ENCODE assay signal across 8 cellular contexts in genomic region chr4:140757220-140757607, GRCh38. TPM values are rescaled to one million over a fixed set of nuclear protein-coding genes. Genes with fewer than 3 reads are reported as not detected.
DNase-seq lines count a peak whose midpoint lies in the region; ATAC-seq, FAIRE-seq and TF ChIP-seq lines count a peak whose summit lies in the region.

No MANE protein-coding gene starts in this region.

- no peak for TF ChIP-seq CTCF in GM12878 (IDR thresholded peaks at IDR 0.05 in 2 of 3, conservative IDR thresholded peaks at IDR 0.05 in 1 of 3; ENCODE audit: control insufficient read depth in 2 of 3, extremely low read depth in 1 of 3, insufficient read depth in 1 of 3, low read depth in 3 of 3, low read length in 3 of 3)
- TF ChIP-seq CTCF in thyroid gland (IDR thresholded peaks at IDR 0.05): no peak

- TF ChIP-seq POLR2A in GM12878 (IDR thresholded peaks at IDR 0.05; ENCODE audit: low read depth, low read length) (no peak), thyroid gland (IDR thresholded peaks at IDR 0.05) (no peak)

- CTCF ChIA-PET in GM12878 (lab: Yijun Ruan, JAX): interaction anchor here (0.8 to 1.2 kb wide), 2 partner anchors 14 to 102 kb away, joined by 3 to 5 read pairs; no protein-coding TSS in a partner anchor
- CTCF ChIA-PET in activated naive CD4-positive, alpha-beta T cell treated with anti-CD3 and anti-CD28 coated beads, Interleukin-2, amount 10 ng/mL, durations not matched to agents 7 days and 5 days (lab: Charles Lee): interaction anchor here (0.8 kb wide), 1 partner anchor 42 kb away, joined by 3 read pairs; no protein-coding TSS in a partner anchor

- SMC1A ChIA-PET in GM12878 (lab: Charles Lee; ENCODE audit: uncharacterized antibody, unreplicated experiment): no interaction called here

- TF ChIP-seq EP300 in GM12878 (IDR thresholded peaks at IDR 0.05; ENCODE audit: borderline replicate concordance in 1 of 2, control insufficient read depth in 1 of 2, low read depth in 2 of 2, low read length in 2 of 2): no peak

- no peak overlapping the region for H3K9ac ChIP-seq in GM12878 (ENCODE audit: control insufficient read depth, insufficient read depth, low read length)

- H3K79me2 ChIP-seq in GM12878 (ENCODE audit: control insufficient read depth, insufficient read depth, low read length): peaks cover 12% of the 10 kb centered on the region

- POLR2A ChIA-PET in GM12878 (lab: Charles Lee): interaction anchor here (0.6 kb wide), 1 partner anchor 382 kb away, joined by 3 read pairs; no protein-coding TSS in a partner anchor

- H3K27me3 ChIP-seq in GM12878 (replicated peaks in 1 of 2; ENCODE audit: control insufficient read depth in 2 of 2, insufficient read depth in 2 of 2, low read length in 1 of 2) (no peaks in the 10 kb centered on the region), layer of hippocampus (ENCODE audit: control insufficient read depth, insufficient read depth, low read length) (no peaks in the 10 kb centered on the region), thyroid gland (no peaks in the 10 kb centered on the region)

- no peak overlapping the region for H2AFZ ChIP-seq in GM12878 (ENCODE audit: control insufficient read depth, low read depth, low read length)

- H3K36me3 Mint-ChIP-seq in activated naive CD4-positive, alpha-beta T cell treated with anti-CD3 and anti-CD28 coated beads, Interleukin-2, amount 10 ng/mL, durations not matched to agents 7 days and 5 days: no peaks in the 10 kb centered on the region

- no peak for TF ChIP-seq RAD21 in GM12878 (IDR thresholded peaks at IDR 0.05; ENCODE audit: insufficient read depth, low read depth, low read length)

- intact Hi-C loops in GM12878 (cut with micrococcal nuclease; ENCODE audit: unreplicated experiment): loop anchor here (2.0 to 5.0 kb wide), 2 partner anchors 34 to 50 kb away; no protein-coding TSS in a partner anchor
- intact Hi-C loops in thyroid gland (cut with DNase I): no loop called here

- no peak for FAIRE-seq in GM12878 (lab: Jason Lieb, UNC)

- H3K4me2 ChIP-seq in GM12878 (ENCODE audit: control insufficient read depth, insufficient read depth): peak overlapping the region; percentile 73; the same call in 1 of the 2 replicates

- peaks cover 4% of the 10 kb centered on the region for H3K4me1 Mint-ChIP-seq in activated naive CD4-positive, alpha-beta T cell treated with anti-CD3 and anti-CD28 coated beads, Interleukin-2, amount 10 ng/mL, durations not matched to agents 7 days and 5 days

- H3K9me3 ChIP-seq in GM12878 (replicated peaks; ENCODE audit: control insufficient read depth, insufficient read depth, low read length) (no peaks in the 10 kb centered on the region), thyroid gland (no peaks in the 10 kb centered on the region)

- in situ Hi-C loops in GM12878 (cut with MboI): no loop called here

- no TSS peak for BruUV-seq in GM12878 (replicated peaks; lab: Mats Ljungman, UMichigan)

- RAD21 ChIA-PET in GM12878 (lab: Charles Lee; ENCODE audit: unreplicated experiment): no interaction called here

- H3K27ac ChIP-seq in GM12878 (ENCODE audit: control insufficient read depth, insufficient read depth): no peak overlapping the region
- peak overlapping the region; percentile 89 for H3K27ac ChIP-seq in layer of hippocampus (ENCODE audit: low read depth, low read length)
- H3K27ac ChIP-seq in thyroid gland: peak overlapping the region; percentile 99

- H4K20me1 ChIP-seq in GM12878 (ENCODE audit: control insufficient read depth, insufficient read depth): no peaks in the 10 kb centered on the region

- peak overlapping the region; percentile 78; the same call in 1 of the 2 replicates for H3K4me3 ChIP-seq in GM12878
- H3K4me3 ChIP-seq in thyroid gland (replicated peaks in 1 of 3): peak overlapping the region in 1 of 3 donors; percentile 83

- WGBS in GM12878 (ENCODE audit: insufficient coverage, insufficient replicate concordance, low lambda C conversion rate, missing lambda C conversion rate): 16% methylated on average over 4 of the region's 4 CpGs
- WGBS in thyroid gland, 2 donors: 27 to 31% methylated on average over 4 of the region's 4 CpGs

- H3K4me3 Mint-ChIP-seq in activated naive CD4-positive, alpha-beta T cell treated with anti-CD3 and anti-CD28 coated beads, Interleukin-2, amount 10 ng/mL, durations not matched to agents 7 days and 5 days: no peak overlapping the region

- H3K36me3 ChIP-seq in GM12878 (ENCODE audit: control insufficient read depth in 2 of 2, insufficient read depth in 2 of 2, low read length in 1 of 2) (no peaks in the 10 kb centered on the region), thyroid gland (no peaks in the 10 kb centered on the region)

- no peak for ATAC-seq in GM12878
- no peak for ATAC-seq in HG03442 (IDR thresholded peaks at IDR 0.05; ENCODE audit: unreplicated experiment)

- peaks cover 69% of the 10 kb centered on the region for H3K27me3 Mint-ChIP-seq in activated naive CD4-positive, alpha-beta T cell treated with anti-CD3 and anti-CD28 coated beads, Interleukin-2, amount 10 ng/mL, durations not matched to agents 7 days and 5 days

- peak; percentile 51 for DNase-seq in NCI-H2227 (lab: John Stamatoyannopoulos, UW; ENCODE audit: unreplicated experiment)
- DNase-seq in NCI-H2227 treated with DMSO at 0.1 percent for 48 hours (lab: John Stamatoyannopoulos, UW): no peak
- DNase-seq in GM12878 (ENCODE audit: low read depth, low spot score): no peak
- no peak for DNase-seq in thyroid gland
- DNase-seq in activated naive CD4-positive, alpha-beta T cell treated with anti-CD3 and anti-CD28 coated beads, Interleukin-2, amount 10 ng/mL, durations not matched to agents 7 days and 5 days: no peak
- no peak for DNase-seq in KG1 (lab: John Stamatoyannopoulos, UW)

- no peaks in the 10 kb centered on the region for H3K9me3 Mint-ChIP-seq in activated naive CD4-positive, alpha-beta T cell treated with anti-CD3 and anti-CD28 coated beads, Interleukin-2, amount 10 ng/mL, durations not matched to agents 7 days and 5 days

- H3K27ac Mint-ChIP-seq in activated naive CD4-positive, alpha-beta T cell treated with anti-CD3 and anti-CD28 coated beads, Interleukin-2, amount 10 ng/mL, durations not matched to agents 7 days and 5 days: no peak overlapping the region

- H3K4me1 ChIP-seq in GM12878 (ENCODE audit: control insufficient read depth, insufficient read depth, low read length): peaks cover 3% of the 10 kb centered on the region; the same call in 1 of the 2 replicates
- no peaks in the 10 kb centered on the region for H3K4me1 ChIP-seq in thyroid gland

TF ChIP-seq in GM12878, 131 proteins besides CTCF, POLR2A, EP300 and RAD21 (continues in another document):
- TF ChIP-seq PML (IDR thresholded peaks at IDR 0.05; ENCODE audit: low read length) (no peak), SIX5 (IDR thresholded peaks at IDR 0.05; ENCODE audit: low read depth, low read length, severe bottlenecking) (no peak), TARDBP (IDR thresholded peaks at IDR 0.05; ENCODE audit: borderline replicate concordance) (no peak), TCF7 (IDR thresholded peaks at IDR 0.05; ENCODE audit: borderline replicate concordance) (no peak), USF2 (IDR thresholded peaks at IDR 0.05; ENCODE audit: borderline replicate concordance, low read depth, low read length) (no peak), STAT1 (conservative IDR thresholded peaks at IDR 0.05) (no peak), YBX1 (IDR thresholded peaks at IDR 0.05) (no peak)

RNA-seq across cellular contexts. Expression of gene TBC1D9, which starts 1.0 kb away (rescaled TPM):
- 35.8 and 45.4 TPM in 2 replicates for total RNA-seq in GM12878 (2013; cell fraction: nucleolus; rRNA removed)
- total RNA-seq in GM12878 (2014; rRNA removed) (11.5 and 14.1 TPM in 2 replicates), GM12878 (2014; rRNA removed; fragmentation: Illumina TruSeq; extraction: Trizol) (10.5 and 10.9 TPM in 2 replicates), GM12878 (2021) (12.9 and 14.9 TPM in 2 replicates), thyroid gland (10 to 100 TPM; 13.3 to 17.5 (median 15.2) TPM)
- 2.3 TPM for polyA plus RNA-seq in GM12878 (2011; ENCODE audit: low read depth)
- polyA plus RNA-seq in GM12878 (2011; rRNA removed) (2.8 and 3.4 TPM in 2 replicates), GM12878 (2014; fragmentation: Illumina TruSeq; extraction: Trizol) (11.4 and 11.8 TPM in 2 replicates), GM12878 (2014; fragmentation: Nextera tagmentation; extraction: Ambion mirVana) (1 to 10 TPM in 1 of 2 experiments, under 1 TPM in 1; 0.87 to 1.4 TPM), GM12878 (2014; rRNA removed) (8.2 and 9.8 TPM in 2 replicates), GM12878 (2016; fragmentation: Nextera tagmentation; extraction: Ambion mirVana) (1 to 10 TPM; 3.4 to 4.5 TPM)
- 1.9 TPM in 2 replicates for polyA plus RNA-seq in GM12878 (2011; cell fraction: cytosol; rRNA removed)
- 1.6 and 2.8 TPM in 2 replicates for polyA plus RNA-seq in GM12878 (2011; cell fraction: nucleus; rRNA removed)
- 3.2 TPM in 2 replicates for polyA plus RNA-seq in GM12878 (2012)
- polyA minus RNA-seq in GM12878 (2011; rRNA and poly(A)+ RNA removed): 6.4 and 10.8 TPM in 2 replicates
- 1.7 and 2.8 TPM in 2 replicates for polyA minus RNA-seq in GM12878 (2011; cell fraction: cytosol; rRNA and poly(A)+ RNA removed)
- 4.1 and 8.8 TPM in 2 replicates for polyA minus RNA-seq in GM12878 (2011; cell fraction: nucleus; rRNA and poly(A)+ RNA removed)
